10 cellular contexts compared by ENCODE assay signal in genomic region chr22:46942816-46943783, GRCh38.
DNase-seq lines count a peak whose midpoint lies in the region; ATAC-seq and TF ChIP-seq lines count a peak whose summit lies in the region.
"Had no signal": no experiment of that assay in that cellular context is flagged by ENCODE, and none has a peak within 500 bp of the region (broad histone marks: within the 10 kb centered on the region; RNA-seq: fewer than 3 reads in every experiment).

No MANE protein-coding gene starts in this region.

- TF ChIP-seq CTCF in omental fat pad (IDR thresholded peaks at IDR 0.05) = no peak
- no peak for TF ChIP-seq CTCF in OCI-LY7 (conservative IDR thresholded peaks at IDR 0.05; ENCODE audit: low read length)

- H3K79me2 ChIP-seq in OCI-LY7 (ENCODE audit: insufficient read depth, low read depth, low read length) = no peaks in the 10 kb centered on the region

- H4K20me1 ChIP-seq in BLaER1 treated with 17β-estradiol and CSF1 and Interleukin-3, amounts not matched to agents 10 nM and 100 nM = peaks cover 0 to 36% (median 26%) of the 10 kb centered on the region in 11 experiments; a peak in 15 of 22 replicates
- H4K20me1 ChIP-seq in OCI-LY7 (ENCODE audit: insufficient read depth, low read length) = no peaks in the 10 kb centered on the region

- H3K9me2 ChIP-seq in OCI-LY7 (ENCODE audit: insufficient read depth, low read length) = no peaks in the 10 kb centered on the region

- H3K4me2 ChIP-seq in BLaER1 treated with 17β-estradiol and CSF1 and Interleukin-3, amounts not matched to agents 10 nM and 100 nM = peak overlapping the region; percentile 70 to 90 (median 74)
- no peak overlapping the region for H3K4me2 ChIP-seq in OCI-LY7 (ENCODE audit: low read length)
- H3K4me2 ChIP-seq: PC-9 had no signal

- ATAC-seq in left cardiac atrium (peak; percentile 63 to 78), omental fat pad (ENCODE audit: low FRiP score) (peak; percentile 34)

- DNase-seq in UCSD-AML1 (lab: John Stamatoyannopoulos, UW; ENCODE audit: unreplicated experiment) (peak; percentile 71), left cardiac atrium (peak; percentile 68), omental fat pad (ENCODE audit: low spot score) (no peak), OCI-LY7 (ENCODE audit: low spot score) (no peak), NCI-H748 (lab: John Stamatoyannopoulos, UW; ENCODE audit: unreplicated experiment) (no peak), NCI-H2196 treated with DMSO at 0.1 percent for 48 hours (lab: John Stamatoyannopoulos, UW; ENCODE audit: unreplicated experiment) (no peak), glomerular visceral epithelial cell (ENCODE audit: extremely low spot score) (no peak)
- DNase-seq: activated gamma-delta T cell treated with Interleukin-2 at 50 U/mL for 16 hours, PC-9 had no signal

- no peak overlapping the region for H2AFZ ChIP-seq in OCI-LY7 (ENCODE audit: low read length)
- H2AFZ ChIP-seq: PC-9 had no signal

- peaks cover 10 to 69% (median 27%) of the 10 kb centered on the region in 11 experiments; a peak in 18 of 22 replicates for H3K36me3 ChIP-seq in BLaER1 treated with 17β-estradiol and CSF1 and Interleukin-3, amounts not matched to agents 10 nM and 100 nM
- no peaks in the 10 kb centered on the region for H3K36me3 ChIP-seq in OCI-LY7 (ENCODE audit: insufficient read depth, low read length)

- peaks cover 0 to 5% (median 0%) of the 10 kb centered on the region in 11 experiments; a peak in 2 of 22 replicates for H3K9me3 ChIP-seq in BLaER1 treated with 17β-estradiol and CSF1 and Interleukin-3, amounts not matched to agents 10 nM and 100 nM (replicated peaks in 1 of 11)
- H3K9me3 ChIP-seq in OCI-LY7 (ENCODE audit: low read length) = no peaks in the 10 kb centered on the region

- no TSS peak for BruUV-seq in OCI-LY7 (replicated peaks; lab: Mats Ljungman, UMichigan)

- peaks cover 29 to 53% (median 50%) of the 10 kb centered on the region in 10 experiments for H3K4me1 ChIP-seq in BLaER1 treated with 17β-estradiol and CSF1 and Interleukin-3, amounts not matched to agents 10 nM and 100 nM
- H3K4me1 ChIP-seq in OCI-LY7 (ENCODE audit: insufficient read depth, low read length, poor library complexity, severe bottlenecking) = no peaks in the 10 kb centered on the region

- peak overlapping the region; percentile 50 to 81 (median 67); a peak in 21 of 22 replicates for H3K27ac ChIP-seq in BLaER1 treated with 17β-estradiol and CSF1 and Interleukin-3, amounts not matched to agents 10 nM and 100 nM
- no peak overlapping the region for H3K27ac ChIP-seq in OCI-LY7 (ENCODE audit: low read depth, low read length, poor library complexity, severe bottlenecking)
- H3K27ac ChIP-seq: PC-9 had no signal

- intact Hi-C loops in left cardiac atrium (cut with DNase I) (no loop called here), OCI-LY7 (cut with micrococcal nuclease; ENCODE audit: unreplicated experiment) (no loop called here)

- H3K9ac ChIP-seq in BLaER1 treated with 17β-estradiol and CSF1 and Interleukin-3, amounts not matched to agents 10 nM and 100 nM = peak overlapping the region; percentile 20 to 70 (median 60); a peak in 18 of 22 replicates

- POLR2A ChIA-PET in OCI-LY7 (lab: Charles Lee) = no interaction called here

- peak overlapping the region in 6 of 10 experiments; percentile 7 to 36 (median 21); a peak in 6 of 20 replicates for H3K4me3 ChIP-seq in BLaER1 treated with 17β-estradiol and CSF1 and Interleukin-3, amounts not matched to agents 10 nM and 100 nM
- H3K4me3 ChIP-seq in OCI-LY7 (ENCODE audit: low read depth, low read length, poor library complexity, severe bottlenecking) = no peak overlapping the region
- H3K4me3 ChIP-seq: PC-9 had no signal

- CTCF ChIA-PET in OCI-LY7 (lab: Charles Lee; ENCODE audit: unreplicated experiment) = no interaction called here

- no peaks in the 10 kb centered on the region for H3K27me3 ChIP-seq in BLaER1 treated with 17β-estradiol and CSF1 and Interleukin-3, amounts not matched to agents 10 nM and 100 nM

Comparison
In these comparisons a context has a peak if more than half of its experiments do, and no peak if none do; other contexts are left out.
1. DNase-seq: peak in UCSD-AML1 (single experiment) and left cardiac atrium (single experiment); none in omental fat pad (single experiment), OCI-LY7 (single experiment), NCI-H748 (single experiment), NCI-H2196 treated with DMSO at 0.1 percent for 48 hours (single experiment) and glomerular visceral epithelial cell (single experiment).